Comparison of ENCODE assay signal across 1 cellular context in genomic region chr5:15594922-15595568, GRCh38.
TF ChIP-seq lines count a peak whose summit lies in the region.

No MANE protein-coding gene starts in this region.

TF ChIP-seq in GM23338, 12 proteins besides CTCF, POLR2A, EP300 and RAD21 (continued from another document):
- TF ChIP-seq, protein P1, sequence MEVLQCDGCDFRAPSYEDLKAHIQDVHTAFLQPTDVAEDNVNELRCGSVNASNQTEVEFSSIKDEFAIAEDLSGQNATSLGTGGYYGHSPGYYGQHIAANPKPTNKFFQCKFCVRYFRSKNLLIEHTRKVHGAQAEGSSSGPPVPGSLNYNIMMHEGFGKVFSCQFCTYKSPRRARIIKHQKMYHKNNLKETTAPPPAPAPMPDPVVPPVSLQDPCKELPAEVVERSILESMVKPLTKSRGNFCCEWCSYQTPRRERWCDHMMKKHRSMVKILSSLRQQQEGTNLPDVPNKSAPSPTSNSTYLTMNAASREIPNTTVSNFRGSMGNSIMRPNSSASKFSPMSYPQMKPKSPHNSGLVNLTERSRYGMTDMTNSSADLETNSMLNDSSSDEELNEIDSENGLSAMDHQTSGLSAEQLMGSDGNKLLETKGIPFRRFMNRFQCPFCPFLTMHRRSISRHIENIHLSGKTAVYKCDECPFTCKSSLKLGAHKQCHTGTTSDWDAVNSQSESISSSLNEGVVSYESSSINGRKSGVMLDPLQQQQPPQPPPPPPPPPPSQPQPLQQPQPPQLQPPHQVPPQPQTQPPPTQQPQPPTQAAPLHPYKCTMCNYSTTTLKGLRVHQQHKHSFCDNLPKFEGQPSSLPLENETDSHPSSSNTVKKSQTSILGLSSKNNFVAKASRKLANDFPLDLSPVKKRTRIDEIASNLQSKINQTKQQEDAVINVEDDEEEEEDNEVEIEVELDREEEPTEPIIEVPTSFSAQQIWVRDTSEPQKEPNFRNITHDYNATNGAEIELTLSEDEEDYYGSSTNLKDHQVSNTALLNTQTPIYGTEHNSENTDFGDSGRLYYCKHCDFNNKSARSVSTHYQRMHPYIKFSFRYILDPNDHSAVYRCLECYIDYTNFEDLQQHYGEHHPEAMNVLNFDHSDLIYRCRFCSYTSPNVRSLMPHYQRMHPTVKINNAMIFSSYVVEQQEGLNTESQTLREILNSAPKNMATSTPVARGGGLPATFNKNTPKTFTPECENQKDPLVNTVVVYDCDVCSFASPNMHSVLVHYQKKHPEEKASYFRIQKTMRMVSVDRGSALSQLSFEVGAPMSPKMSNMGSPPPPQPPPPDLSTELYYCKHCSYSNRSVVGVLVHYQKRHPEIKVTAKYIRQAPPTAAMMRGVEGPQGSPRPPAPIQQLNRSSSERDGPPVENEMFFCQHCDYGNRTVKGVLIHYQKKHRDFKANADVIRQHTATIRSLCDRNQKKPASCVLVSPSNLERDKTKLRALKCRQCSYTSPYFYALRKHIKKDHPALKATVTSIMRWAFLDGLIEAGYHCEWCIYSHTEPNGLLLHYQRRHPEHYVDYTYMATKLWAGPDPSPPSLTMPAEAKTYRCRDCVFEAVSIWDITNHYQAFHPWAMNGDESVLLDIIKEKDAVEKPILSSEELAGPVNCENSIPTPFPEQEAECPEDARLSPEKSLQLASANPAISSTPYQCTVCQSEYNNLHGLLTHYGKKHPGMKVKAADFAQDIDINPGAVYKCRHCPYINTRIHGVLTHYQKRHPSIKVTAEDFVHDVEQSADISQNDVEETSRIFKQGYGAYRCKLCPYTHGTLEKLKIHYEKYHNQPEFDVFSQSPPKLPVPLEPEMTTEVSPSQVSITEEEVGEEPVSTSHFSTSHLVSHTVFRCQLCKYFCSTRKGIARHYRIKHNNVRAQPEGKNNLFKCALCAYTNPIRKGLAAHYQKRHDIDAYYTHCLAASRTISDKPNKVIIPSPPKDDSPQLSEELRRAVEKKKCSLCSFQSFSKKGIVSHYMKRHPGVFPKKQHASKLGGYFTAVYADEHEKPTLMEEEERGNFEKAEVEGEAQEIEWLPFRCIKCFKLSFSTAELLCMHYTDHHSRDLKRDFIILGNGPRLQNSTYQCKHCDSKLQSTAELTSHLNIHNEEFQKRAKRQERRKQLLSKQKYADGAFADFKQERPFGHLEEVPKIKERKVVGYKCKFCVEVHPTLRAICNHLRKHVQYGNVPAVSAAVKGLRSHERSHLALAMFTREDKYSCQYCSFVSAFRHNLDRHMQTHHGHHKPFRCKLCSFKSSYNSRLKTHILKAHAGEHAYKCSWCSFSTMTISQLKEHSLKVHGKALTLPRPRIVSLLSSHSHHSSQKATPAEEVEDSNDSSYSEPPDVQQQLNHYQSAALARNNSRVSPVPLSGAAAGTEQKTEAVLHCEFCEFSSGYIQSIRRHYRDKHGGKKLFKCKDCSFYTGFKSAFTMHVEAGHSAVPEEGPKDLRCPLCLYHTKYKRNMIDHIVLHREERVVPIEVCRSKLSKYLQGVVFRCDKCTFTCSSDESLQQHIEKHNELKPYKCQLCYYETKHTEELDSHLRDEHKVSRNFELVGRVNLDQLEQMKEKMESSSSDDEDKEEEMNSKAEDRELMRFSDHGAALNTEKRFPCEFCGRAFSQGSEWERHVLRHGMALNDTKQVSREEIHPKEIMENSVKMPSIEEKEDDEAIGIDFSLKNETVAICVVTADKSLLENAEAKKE (CRISPR knock-in tag; IDR thresholded peaks at IDR 0.05), result no peak
- no peak for TF ChIP-seq POLR2AphosphoS5 (IDR thresholded peaks at IDR 0.05; ENCODE audit: low read depth)
- TF ChIP-seq JUNB (IDR thresholded peaks at IDR 0.05; ENCODE audit: unreplicated experiment), result no peak
- TF ChIP-seq CREB1 (CRISPR knock-in tag; IDR thresholded peaks at IDR 0.05; ENCODE audit: low read depth), result no peak
- no peak for TF ChIP-seq EZH2 (IDR thresholded peaks at IDR 0.05; ENCODE audit: low read depth, unreplicated experiment)
- no peak for TF ChIP-seq REST (IDR thresholded peaks at IDR 0.05; ENCODE audit: unreplicated experiment)
